22 cellular contexts compared by ENCODE assay signal in genomic region chr10:126422561-126422960, GRCh38. TPM values are rescaled to one million over a fixed set of nuclear protein-coding genes. Genes with fewer than 3 reads are reported as not detected.
A peak's percentile ranks its signal among the peaks of the same experiment; 100 is the strongest.
DNase-seq lines count a peak whose midpoint lies in the region; ATAC-seq and TF ChIP-seq lines count a peak whose summit lies in the region.
"Had no signal": no experiment of that assay in that cellular context is flagged by ENCODE, and none has a peak within 500 bp of the region (broad histone marks: within the 10 kb centered on the region; RNA-seq: fewer than 3 reads in every experiment).

No MANE protein-coding gene starts in this region.

- no peaks in the 10 kb centered on the region for H3K27me3 ChIP-seq in PC-3 (ENCODE audit: low read length)
- H3K27me3 ChIP-seq: thyroid gland had no signal

- no peak overlapping the region for H3K27ac ChIP-seq in PC-3 (ENCODE audit: low read length)
- H3K27ac ChIP-seq: left ventricle myocardium inferior, prostate gland, thyroid gland had no signal

- H3K4me2 ChIP-seq in PC-3 (ENCODE audit: low read length) = no peak overlapping the region

- no peak overlapping the region for H2AFZ ChIP-seq in PC-3 (ENCODE audit: low read length)

- H3K27ac Mint-ChIP-seq in naive thymus-derived CD8-positive, alpha-beta T cell = no peak overlapping the region
- H3K27ac Mint-ChIP-seq in progenitor cell of endocrine pancreas = no peak overlapping the region
- H3K27ac Mint-ChIP-seq: activated naive CD4-positive, alpha-beta T cell treated with anti-CD3 and anti-CD28 coated beads, Interleukin-2, amount 10 ng/mL, durations not matched to agents 7 days and 5 days; stimulated activated naive B cell treated with anti-CD40 and anti-IgM and Interleukin-4, amounts not matched to agents 10 μg/mL and 1 μg/mL and 100 μg/mL, for 72 hours had no signal

- H3K9ac ChIP-seq in PC-3 (ENCODE audit: low read length) = no peak overlapping the region

- H3K4me1 Mint-ChIP-seq in naive thymus-derived CD8-positive, alpha-beta T cell = peaks cover 0 to 2% (median 0%) of the 10 kb centered on the region in 4 donors
- peaks cover 3% of the 10 kb centered on the region for H3K4me1 Mint-ChIP-seq in progenitor cell of endocrine pancreas (ENCODE audit: low read depth)
- H3K4me1 Mint-ChIP-seq: activated naive CD4-positive, alpha-beta T cell treated with anti-CD3 and anti-CD28 coated beads, Interleukin-2, amount 10 ng/mL, durations not matched to agents 7 days and 5 days; stimulated activated naive B cell treated with anti-CD40 and anti-IgM and Interleukin-4, amounts not matched to agents 10 μg/mL and 1 μg/mL and 100 μg/mL, for 72 hours had no signal

- peak; percentile 12 for DNase-seq in EL
- DNase-seq in PC-3 = peak; percentile 6
- DNase-seq in epithelial cell of esophagus (ENCODE audit: low read depth) = peak; percentile 39
- peak; percentile 90 for DNase-seq in renal cortical epithelial cell (ENCODE audit: low read depth)
- DNase-seq in naive thymus-derived CD8-positive, alpha-beta T cell = no peak
- no peak for DNase-seq in progenitor cell of endocrine pancreas (ENCODE audit: low spot score, unreplicated experiment)
- DNase-seq: activated CD4-positive, alpha-beta T cell treated with anti-CD3 and anti-CD28 coated beads for 4 hours; activated naive CD4-positive, alpha-beta T cell treated with anti-CD3 and anti-CD28 coated beads, Interleukin-2, amount 10 ng/mL, durations not matched to agents 7 days and 5 days; activated T-cell treated with anti-CD3 and anti-CD28 coated beads, Interleukin-2, amount 50 U/mL, for 4 hours; CD4-positive, alpha-beta memory T cell; DMS153; effector memory CD4-positive, alpha-beta T cell; left ventricle myocardium inferior; NCI-H1436 treated with DMSO at 0.1 percent for 48 hours; NCI-H2171; NCI-H524 treated with DMSO at 0.1 percent for 48 hours; stimulated activated CD4-positive, alpha-beta T cell treated with anti-CD3 and anti-CD28 coated beads, Interleukin-2, amount 100 ng/mL, for 48 hours; stimulated activated naive B cell treated with anti-CD40 and anti-IgM and Interleukin-4, amounts not matched to agents 10 μg/mL and 1 μg/mL and 100 μg/mL, for 72 hours; thyroid gland had no signal

- peaks cover 2 to 20% (median 5%) of the 10 kb centered on the region in 5 donors for H3K27me3 Mint-ChIP-seq in naive thymus-derived CD8-positive, alpha-beta T cell
- H3K27me3 Mint-ChIP-seq in progenitor cell of endocrine pancreas = peaks cover 36% of the 10 kb centered on the region
- H3K27me3 Mint-ChIP-seq: activated naive CD4-positive, alpha-beta T cell treated with anti-CD3 and anti-CD28 coated beads, Interleukin-2, amount 10 ng/mL, durations not matched to agents 7 days and 5 days had no signal

- no TSS peak for BruUV-seq in PC-3 (replicated peaks; lab: Mats Ljungman, UMichigan)

- TF ChIP-seq CTCF in PC-3 (conservative IDR thresholded peaks at IDR 0.05; ENCODE audit: low read depth, low read length) (no peak), epithelial cell of esophagus (IDR thresholded peaks at IDR 0.05; ENCODE audit: insufficient read depth, low read depth, low read length, missing control alignments) (no peak), progenitor cell of endocrine pancreas (IDR thresholded peaks at IDR 0.05; ENCODE audit: unreplicated experiment) (no peak)

- intact Hi-C loops in PC-3 (cut with micrococcal nuclease) = no loop called here

- POLR2A ChIA-PET in PC-3 (lab: Charles Lee; ENCODE audit: unreplicated experiment) = no interaction called here
- POLR2A ChIA-PET in naive thymus-derived CD8-positive, alpha-beta T cell (lab: Charles Lee) = no interaction called here

- H3K4me3 ChIP-seq in PC-3 (ENCODE audit: low read length) (no peak overlapping the region), epithelial cell of esophagus (ENCODE audit: low read length) (no peak overlapping the region)
- H3K4me3 ChIP-seq: left ventricle myocardium inferior, prostate gland, thyroid gland had no signal

- no peaks in the 10 kb centered on the region for H3F3A ChIP-seq in PC-3 (ENCODE audit: low read length, unreplicated experiment)

- peaks cover 10% of the 10 kb centered on the region for H3K4me1 ChIP-seq in PC-3 (ENCODE audit: insufficient read depth, low read length)
- H3K4me1 ChIP-seq: left ventricle myocardium inferior, prostate gland, thyroid gland had no signal

- no peaks in the 10 kb centered on the region for H3K9me2 ChIP-seq in PC-3 (replicated peaks; ENCODE audit: low read length)

- H3K9me3 Mint-ChIP-seq in naive thymus-derived CD8-positive, alpha-beta T cell = peaks cover 2 to 57% (median 20%) of the 10 kb centered on the region in 9 donors
- H3K9me3 Mint-ChIP-seq in progenitor cell of endocrine pancreas (ENCODE audit: low read depth) = peaks cover 9% of the 10 kb centered on the region

- peaks cover 0 to 3% (median 0%) of the 10 kb centered on the region in 3 donors for H3K36me3 Mint-ChIP-seq in naive thymus-derived CD8-positive, alpha-beta T cell
- no peaks in the 10 kb centered on the region for H3K36me3 Mint-ChIP-seq in progenitor cell of endocrine pancreas (ENCODE audit: insufficient read depth)
- H3K36me3 Mint-ChIP-seq: activated naive CD4-positive, alpha-beta T cell treated with anti-CD3 and anti-CD28 coated beads, Interleukin-2, amount 10 ng/mL, durations not matched to agents 7 days and 5 days; CD4-positive, alpha-beta memory T cell; stimulated activated naive B cell treated with anti-CD40 and anti-IgM and Interleukin-4, amounts not matched to agents 10 μg/mL and 1 μg/mL and 100 μg/mL, for 72 hours had no signal

- ATAC-seq in PC-3 = 0 out of 2 replicates have a peak, but pooled peaks have one; percentile 15
- no peak for ATAC-seq in HG03108 (IDR thresholded peaks at IDR 0.05; ENCODE audit: unreplicated experiment)
- ATAC-seq in naive thymus-derived CD8-positive, alpha-beta T cell = no peak
- no peak for ATAC-seq in HG03457 (IDR thresholded peaks at IDR 0.05; ENCODE audit: unreplicated experiment)
- ATAC-seq: activated T-cell treated with anti-CD3 and anti-CD28 coated beads, Interleukin-2, amount 50 U/mL, for 4 hours; stimulated activated naive B cell treated with anti-CD40 and anti-IgM and Interleukin-4, amounts not matched to agents 10 μg/mL and 1 μg/mL and 100 μg/mL, for 72 hours had no signal

- no peaks in the 10 kb centered on the region for H4K20me1 ChIP-seq in PC-3 (ENCODE audit: low read length)

- no peaks in the 10 kb centered on the region for H3K9me3 ChIP-seq in PC-3 (ENCODE audit: low read length)
- H3K9me3 ChIP-seq: prostate gland, thyroid gland had no signal

- no peaks in the 10 kb centered on the region for H3K79me2 ChIP-seq in PC-3 (ENCODE audit: low read length)

- no peak overlapping the region for H3K4me3 Mint-ChIP-seq in naive thymus-derived CD8-positive, alpha-beta T cell
- H3K4me3 Mint-ChIP-seq in progenitor cell of endocrine pancreas (ENCODE audit: low read depth) = no peak overlapping the region
- H3K4me3 Mint-ChIP-seq: activated naive CD4-positive, alpha-beta T cell treated with anti-CD3 and anti-CD28 coated beads, Interleukin-2, amount 10 ng/mL, durations not matched to agents 7 days and 5 days; activated T-cell treated with anti-CD3 and anti-CD28 coated beads, Interleukin-2, amount 50 U/mL, for 4 hours; stimulated activated naive B cell treated with anti-CD40 and anti-IgM and Interleukin-4, amounts not matched to agents 10 μg/mL and 1 μg/mL and 100 μg/mL, for 72 hours had no signal

- CTCF ChIA-PET in PC-3 (lab: Charles Lee) = no interaction called here

- no peaks in the 10 kb centered on the region; the same call in 1 of the 2 replicates for H3K36me3 ChIP-seq in PC-3 (ENCODE audit: low read depth, low read length)
- H3K36me3 ChIP-seq: left ventricle myocardium inferior, prostate gland, thyroid gland had no signal

RNA-seq across cellular contexts. Expression of gene ADAM12, which starts 34.3 kb away (rescaled TPM):
- total RNA-seq in PC-3 (2014; rRNA removed) = 3.4 and 9.4 TPM in 2 replicates
- 19.4 and 26.2 TPM in 2 replicates for total RNA-seq in renal cortical epithelial cell
- under 1 TPM in 1 of 2 experiments, not detected in 1; 0.49 TPM for total RNA-seq in naive thymus-derived CD8-positive, alpha-beta T cell
- not detected for polyA plus RNA-seq in naive thymus-derived CD8-positive, alpha-beta T cell
- 1.8 and 5.2 TPM in 2 replicates for total RNA-seq in progenitor cell of endocrine pancreas

Comparison
In these comparisons a context has a peak if more than half of its experiments do, and no peak if none do; other contexts are left out.
1. DNase-seq: peak in EL (single experiment), PC-3 (single experiment), epithelial cell of esophagus (single experiment) and renal cortical epithelial cell (single experiment); none in naive thymus-derived CD8-positive, alpha-beta T cell (0 of 10) and progenitor cell of endocrine pancreas (single experiment).